ENCODE assay signal across 11 cellular contexts in the genomic region with DNA sequence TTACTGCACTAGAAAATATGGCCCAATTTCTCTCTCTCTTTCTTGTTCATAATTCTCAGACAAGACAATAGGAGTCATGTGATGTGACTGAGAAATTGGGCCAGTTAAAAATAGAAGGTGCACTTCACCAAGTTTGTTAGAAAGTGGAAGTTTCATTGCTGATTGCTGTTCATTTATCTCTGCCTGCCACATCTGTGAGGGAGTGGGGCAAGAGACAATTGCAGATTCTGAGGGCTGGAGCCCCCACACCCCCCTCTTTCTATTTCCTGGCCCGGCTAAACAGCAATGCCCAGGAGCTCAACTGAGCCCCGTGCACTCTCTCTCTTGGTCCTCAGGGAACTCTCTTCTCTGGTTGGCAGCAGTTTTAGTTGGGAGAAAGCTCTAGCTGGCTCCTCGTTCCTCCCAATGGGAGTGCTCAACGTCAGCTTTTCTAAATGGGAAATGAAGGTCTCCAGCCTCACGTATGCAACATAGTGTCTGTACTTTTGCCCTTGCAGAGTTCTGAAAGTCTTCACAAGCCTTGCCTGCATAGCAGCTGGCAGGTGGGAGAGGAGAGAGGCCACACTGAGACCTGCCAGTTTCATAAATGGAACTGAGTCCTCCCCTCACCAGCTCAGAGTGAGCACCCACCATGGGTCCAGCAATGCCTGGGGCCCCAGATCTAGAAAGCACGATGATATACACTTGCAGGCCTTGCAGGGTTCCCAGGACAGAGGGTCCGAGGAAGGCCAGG.
DNase-seq lines count a peak whose midpoint lies in the region; ATAC-seq, FAIRE-seq and TF ChIP-seq lines count a peak whose summit lies in the region.
"Had no signal": no experiment of that assay in that cellular context is flagged by ENCODE, and none has a peak within 500 bp of the region (broad histone marks: within the 10 kb centered on the region; RNA-seq: fewer than 3 reads in every experiment).

No MANE protein-coding gene starts in this region.

- no peaks in the 10 kb centered on the region for H4K20me1 ChIP-seq in HepG2 (ENCODE audit: insufficient read depth, low read length)

- H3K4me3 ChIP-seq in HepG2 (replicated peaks in 1 of 3; ENCODE audit: insufficient read depth in 1 of 3, low read depth in 2 of 3, low read length in 3 of 3) (no peak overlapping the region), Caco-2 (ENCODE audit: low read depth, low read length) (no peak overlapping the region)
- H3K4me3 ChIP-seq: SJSA1, stomach had no signal

- no peak overlapping the region for H3K4me3 Mint-ChIP-seq in Caco-2 (ENCODE audit: unreplicated experiment)

- no peak overlapping the region for H3K27ac Mint-ChIP-seq in Caco-2 (ENCODE audit: unreplicated experiment)

- TF ChIP-seq RAD21 in HepG2 (CRISPR knock-in tag; IDR thresholded peaks at IDR 0.05), result no peak

- H3K4me2 ChIP-seq in HepG2 (ENCODE audit: low read depth, low read length), result 0 out of 2 replicates have a peak overlapping the region, but pooled peaks have one; percentile 0

- H3K9me3 ChIP-seq in HepG2 (ENCODE audit: low read length), result no peaks in the 10 kb centered on the region
- H3K9me3 ChIP-seq in Caco-2, result no peaks in the 10 kb centered on the region
- H3K9me3 ChIP-seq: stomach had no signal

- in situ Hi-C loops in HepG2 (cut with HindIII; ENCODE audit: extremely low pct_ligation_motif_present, low pct_unique_long_range_greater_than_20kb), result no loop called here

- TF ChIP-seq POLR2A in HepG2 (IDR thresholded peaks at IDR 0.05; ENCODE audit: insufficient read depth in 1 of 2, low read depth in 2 of 2, low read length in 2 of 2), result no peak

- H3K27me3 ChIP-seq in HepG2 (ENCODE audit: control insufficient read depth in 1 of 2, insufficient read depth in 2 of 2, low read length in 2 of 2) (peaks cover 2 to 4% of the 10 kb centered on the region in 2 experiments; a peak in 2 of 5 replicates), Caco-2 (replicated peaks; ENCODE audit: control insufficient read depth, insufficient read depth, low read length) (no peaks in the 10 kb centered on the region)
- H3K27me3 ChIP-seq: SJSA1, stomach had no signal

- FAIRE-seq in HepG2 (lab: Jason Lieb, UNC), result no peak

- CTCF ChIA-PET in HepG2 (lab: Yijun Ruan, JAX; ENCODE audit: low intra/inter-chr PET ratio, low total read pairs), result no interaction called here
- CTCF ChIA-PET in Caco-2 (lab: Charles Lee), result no interaction called here

- no TSS peak for BruUV-seq in HepG2 (replicated peaks; lab: Mats Ljungman, UMichigan)
- BruUV-seq in Caco-2 (replicated peaks; lab: Mats Ljungman, UMichigan), result no TSS peak

- no peaks in the 10 kb centered on the region for H3K36me3 ChIP-seq in HepG2 (replicated peaks in 1 of 2; ENCODE audit: control insufficient read depth in 1 of 2, insufficient read depth in 2 of 2, low read length in 2 of 2)
- no peaks in the 10 kb centered on the region for H3K36me3 ChIP-seq in Caco-2 (ENCODE audit: control insufficient read depth, insufficient read depth, low read length)
- H3K36me3 ChIP-seq: SJSA1, stomach had no signal

- H2AFZ ChIP-seq in HepG2 (ENCODE audit: low read length), result no peak overlapping the region

- peaks cover 17% of the 10 kb centered on the region for H3K4me1 ChIP-seq in HepG2 (ENCODE audit: insufficient read depth, low read length)
- peaks cover 4% of the 10 kb centered on the region; the same call in 1 of the 2 replicates for H3K4me1 ChIP-seq in Caco-2
- H3K4me1 ChIP-seq: SJSA1, stomach had no signal

- intact Hi-C loops in HepG2 (cut with micrococcal nuclease; ENCODE audit: unreplicated experiment), result no loop called here
- intact Hi-C loops in Caco-2 (cut with micrococcal nuclease; ENCODE audit: unreplicated experiment), result no loop called here

- ATAC-seq in GM18870 (IDR thresholded peaks at IDR 0.05; ENCODE audit: unreplicated experiment) (peak; percentile 91), GM21786 (IDR thresholded peaks at IDR 0.05; ENCODE audit: unreplicated experiment) (peak; percentile 93), HG03457 (IDR thresholded peaks at IDR 0.05; ENCODE audit: unreplicated experiment) (peak; percentile 64), HepG2 (no peak; the same call in 2 of the 3 replicates)

- no peak for TF ChIP-seq CTCF in HepG2 (CRISPR knock-in tag; IDR thresholded peaks at IDR 0.05)
- no peak for TF ChIP-seq CTCF in Caco-2 (IDR thresholded peaks at IDR 0.05; ENCODE audit: insufficient read depth in 1 of 2, low read depth in 1 of 2, low read length in 1 of 2, severe bottlenecking in 1 of 2, unreplicated experiment in 1 of 2)

- TF ChIP-seq EP300 in HepG2 (IDR thresholded peaks at IDR 0.05; ENCODE audit: low read depth in 2 of 2, low read length in 2 of 2) (no peak), HepG2 (CRISPR knock-in tag; IDR thresholded peaks at IDR 0.05; ENCODE audit: borderline replicate concordance) (no peak)

- WGBS in HepG2 (ENCODE audit: low lambda C conversion rate), result 13% methylated on average over 7 of the region's 7 CpGs

- DNase-seq in HepG2 (ENCODE audit: low spot score), result no peak
- no peak for DNase-seq in Caco-2
- DNase-seq in EL, result no peak
- no peak for DNase-seq in NCI-H2171 (lab: John Stamatoyannopoulos, UW)
- no peak for DNase-seq in DMS79 treated with DMSO at 0.1 percent for 48 hours (lab: John Stamatoyannopoulos, UW)
- DNase-seq: activated T-cell treated with anti-CD3 and anti-CD28 coated beads, Interleukin-2, amount 50 U/mL, for 1 hour; stomach had no signal

- POLR2A ChIA-PET in HepG2 (lab: Yijun Ruan, JAX) (interaction anchor here (1.2 kb wide), 1 partner anchor 14 kb away, joined by 4 read pairs; no protein-coding TSS in a partner anchor), Caco-2 (lab: Charles Lee) (no interaction called here)

- no peaks in the 10 kb centered on the region for H3K27me3 Mint-ChIP-seq in Caco-2 (ENCODE audit: insufficient read depth, unreplicated experiment)

- no peaks in the 10 kb centered on the region for H3K9me3 Mint-ChIP-seq in Caco-2 (ENCODE audit: unreplicated experiment)

- no peaks in the 10 kb centered on the region for H3K36me3 Mint-ChIP-seq in Caco-2 (ENCODE audit: insufficient read depth, unreplicated experiment)

- H3K27ac ChIP-seq in HepG2 (ENCODE audit: extremely low read length, insufficient read depth, low read length), result no peak overlapping the region
- H3K27ac ChIP-seq: SJSA1, stomach had no signal

- H3K79me2 ChIP-seq in HepG2 (ENCODE audit: insufficient read depth, low read length), result no peaks in the 10 kb centered on the region

- no peaks in the 10 kb centered on the region for H3K4me1 Mint-ChIP-seq in Caco-2 (ENCODE audit: low read depth, unreplicated experiment)

- H3K9ac ChIP-seq in HepG2 (ENCODE audit: insufficient read depth, low read depth, low read length), result no peak overlapping the region

TF ChIP-seq in HepG2, 621 proteins besides CTCF, POLR2A, EP300 and RAD21:
- TF ChIP-seq NKX3-1 (CRISPR knock-in tag; IDR thresholded peaks at IDR 0.05) (no peak), ZFP41 (CRISPR knock-in tag; IDR thresholded peaks at IDR 0.05; ENCODE audit: borderline replicate concordance) (no peak), GZF1 (CRISPR knock-in tag; IDR thresholded peaks at IDR 0.05) (no peak), HHEX (CRISPR knock-in tag; IDR thresholded peaks at IDR 0.05) (no peak), BCL6 (CRISPR knock-in tag; IDR thresholded peaks at IDR 0.05) (no peak), MLLT10 (CRISPR knock-in tag; IDR thresholded peaks at IDR 0.05) (no peak), PRMT3 (CRISPR knock-in tag; IDR thresholded peaks at IDR 0.05; ENCODE audit: borderline replicate concordance, low read depth) (no peak), NFKBIZ (CRISPR knock-in tag; IDR thresholded peaks at IDR 0.05) (no peak), ZNF557 (CRISPR knock-in tag; IDR thresholded peaks at IDR 0.05) (no peak), ZNF468 (CRISPR knock-in tag; IDR thresholded peaks at IDR 0.05) (no peak), ZNF543 (CRISPR knock-in tag; IDR thresholded peaks at IDR 0.05) (no peak), SRSF1 (optimal IDR thresholded peaks at IDR 0.05; ENCODE audit: low read depth, low read length) (no peak), ZNF782 (CRISPR knock-in tag; IDR thresholded peaks at IDR 0.05; ENCODE audit: borderline replicate concordance) (no peak), ZNF670 (CRISPR knock-in tag; IDR thresholded peaks at IDR 0.05; ENCODE audit: borderline replicate concordance) (no peak), HCFC1 (IDR thresholded peaks at IDR 0.05; ENCODE audit: low read depth, low read length) (no peak), GATAD1 (CRISPR knock-in tag; IDR thresholded peaks at IDR 0.05) (no peak), AGO1 (IDR thresholded peaks at IDR 0.05; ENCODE audit: low read depth, low read length, poor library complexity, severe bottlenecking) (no peak)
- TF ChIP-seq, protein P1, sequence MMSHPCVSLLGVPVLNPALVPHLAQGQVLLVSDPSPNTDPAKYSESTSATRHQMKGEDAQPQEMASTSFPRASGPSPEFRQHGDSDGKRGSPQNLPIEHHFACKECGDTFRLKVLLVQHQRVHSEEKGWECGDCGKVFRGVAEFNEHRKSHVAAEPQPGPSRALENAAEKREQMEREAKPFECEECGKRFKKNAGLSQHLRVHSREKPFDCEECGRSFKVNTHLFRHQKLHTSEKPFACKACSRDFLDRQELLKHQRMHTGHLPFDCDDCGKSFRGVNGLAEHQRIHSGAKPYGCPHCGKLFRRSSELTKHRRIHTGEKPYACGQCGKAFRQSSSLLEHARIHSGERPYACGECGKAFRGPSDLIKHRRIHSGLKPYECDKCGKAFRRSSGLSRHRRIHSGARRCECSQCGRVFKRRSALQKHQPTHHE (CRISPR knock-in tag; IDR thresholded peaks at IDR 0.05; ENCODE audit: borderline replicate concordance), result no peak
- TF ChIP-seq, protein P2, sequence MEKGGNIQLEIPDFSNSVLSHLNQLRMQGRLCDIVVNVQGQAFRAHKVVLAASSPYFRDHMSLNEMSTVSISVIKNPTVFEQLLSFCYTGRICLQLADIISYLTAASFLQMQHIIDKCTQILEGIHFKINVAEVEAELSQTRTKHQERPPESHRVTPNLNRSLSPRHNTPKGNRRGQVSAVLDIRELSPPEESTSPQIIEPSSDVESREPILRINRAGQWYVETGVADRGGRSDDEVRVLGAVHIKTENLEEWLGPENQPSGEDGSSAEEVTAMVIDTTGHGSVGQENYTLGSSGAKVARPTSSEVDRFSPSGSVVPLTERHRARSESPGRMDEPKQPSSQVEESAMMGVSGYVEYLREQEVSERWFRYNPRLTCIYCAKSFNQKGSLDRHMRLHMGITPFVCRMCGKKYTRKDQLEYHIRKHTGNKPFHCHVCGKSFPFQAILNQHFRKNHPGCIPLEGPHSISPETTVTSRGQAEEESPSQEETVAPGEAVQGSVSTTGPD (CRISPR knock-in tag; IDR thresholded peaks at IDR 0.05), result no peak
- TF ChIP-seq, protein P3, sequence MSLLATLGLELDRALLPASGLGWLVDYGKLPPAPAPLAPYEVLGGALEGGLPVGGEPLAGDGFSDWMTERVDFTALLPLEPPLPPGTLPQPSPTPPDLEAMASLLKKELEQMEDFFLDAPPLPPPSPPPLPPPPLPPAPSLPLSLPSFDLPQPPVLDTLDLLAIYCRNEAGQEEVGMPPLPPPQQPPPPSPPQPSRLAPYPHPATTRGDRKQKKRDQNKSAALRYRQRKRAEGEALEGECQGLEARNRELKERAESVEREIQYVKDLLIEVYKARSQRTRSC (CRISPR knock-in tag; IDR thresholded peaks at IDR 0.05; ENCODE audit: low read depth), result no peak
TF ChIP-seq in HepG2: peak in this region for 0.
